ENCODE assay signal across 8 cellular contexts in genomic region chr22:45997077-45997774, GRCh38. TPM values are rescaled to one million over a fixed set of nuclear protein-coding genes. Genes with fewer than 3 reads are reported as not detected.
DNase-seq lines count a peak whose midpoint lies in the region; ATAC-seq, FAIRE-seq and TF ChIP-seq lines count a peak whose summit lies in the region.

No MANE protein-coding gene starts in this region.

- BruUV-seq in MCF 10A (replicated peaks; lab: Mats Ljungman, UMichigan), result no TSS peak

- no peaks in the 10 kb centered on the region for H3K36me3 ChIP-seq in small intestine (ENCODE audit: control insufficient read depth in 2 of 2, insufficient read depth in 2 of 2, low read length in 2 of 2)

- no peaks in the 10 kb centered on the region for H3K27me3 Mint-ChIP-seq in MCF 10A (ENCODE audit: insufficient read depth, unreplicated experiment)

- POLR2A ChIA-PET in MCF 10A (lab: Yijun Ruan, JAX), result no interaction called here

- DNase-seq in GM04503 (ENCODE audit: low read depth) (peak; percentile 94), NCI-H510A treated with DMSO at 0.1 percent for 48 hours (lab: John Stamatoyannopoulos, UW) (peak; percentile 62), MCF 10A (ENCODE audit: unreplicated experiment) (peak; percentile 51), iris pigment epithelial cell (ENCODE audit: low read depth) (peak; percentile 95), small intestine (peak; percentile 17)
- DNase-seq in activated naive CD4-positive, alpha-beta T cell treated with anti-CD3 and anti-CD28 coated beads, Interleukin-2, amount 50 U/mL, for 72 hours (ENCODE audit: low spot score in 2 of 2), result no peak

- no peaks in the 10 kb centered on the region for H3K4me1 ChIP-seq in small intestine (ENCODE audit: control insufficient read depth in 2 of 2, insufficient read depth in 1 of 2, low read depth in 1 of 2, low read length in 1 of 2)

- CTCF ChIA-PET in MCF 10A (lab: Yijun Ruan, JAX), result interaction anchor here (0.7 to 4.6 kb wide), 10 partner anchors 9 to 352 kb away, joined by 3 to 56 read pairs (median 4); no protein-coding TSS in a partner anchor

- H3K4me1 Mint-ChIP-seq in MCF 10A (ENCODE audit: insufficient read depth, unreplicated experiment), result no peaks in the 10 kb centered on the region

- peaks cover 10% of the 10 kb centered on the region for H3K9me3 Mint-ChIP-seq in MCF 10A (ENCODE audit: unreplicated experiment)
- no peaks in the 10 kb centered on the region for H3K9me3 Mint-ChIP-seq in activated naive CD4-positive, alpha-beta T cell treated with anti-CD3 and anti-CD28 coated beads, Interleukin-2, amount 50 U/mL, for 72 hours

- no peak overlapping the region for H3K4me3 Mint-ChIP-seq in MCF 10A (ENCODE audit: unreplicated experiment)

- no peaks in the 10 kb centered on the region for H3K27me3 ChIP-seq in small intestine (ENCODE audit: control insufficient read depth in 2 of 2, insufficient read depth in 2 of 2, low read length in 2 of 2)

- peaks cover 7% of the 10 kb centered on the region for H3K36me3 Mint-ChIP-seq in MCF 10A (ENCODE audit: insufficient read depth, unreplicated experiment)
- H3K36me3 Mint-ChIP-seq in activated naive CD4-positive, alpha-beta T cell treated with anti-CD3 and anti-CD28 coated beads, Interleukin-2, amount 50 U/mL, for 72 hours, result no peaks in the 10 kb centered on the region

- peak overlapping the region; percentile 37 to 89 for H3K27ac ChIP-seq in small intestine (ENCODE audit: low read depth in 1 of 2, low read length in 1 of 2)

- ATAC-seq in GM21786 (IDR thresholded peaks at IDR 0.05; ENCODE audit: unreplicated experiment) (no peak), HG03520 (IDR thresholded peaks at IDR 0.05; ENCODE audit: unreplicated experiment) (no peak)
- no peak for ATAC-seq in activated naive CD4-positive, alpha-beta T cell treated with anti-CD3 and anti-CD28 coated beads, Interleukin-2, amount 50 U/mL, for 72 hours

- no peak for FAIRE-seq in small intestine (lab: Jason Lieb, UNC)

- H3K9me3 ChIP-seq in small intestine (ENCODE audit: control insufficient read depth, low read depth), result no peaks in the 10 kb centered on the region

- 16 to 23% (median 16%) methylated on average over 11 to 16 of the region's 16 CpGs for WGBS in small intestine, 3 donors

- no peak overlapping the region for H3K4me3 ChIP-seq in small intestine (ENCODE audit: low read depth in 1 of 2, low read length in 2 of 2)

- TF ChIP-seq CTCF in MCF 10A (IDR thresholded peaks at IDR 0.05; ENCODE audit: unreplicated experiment), result no peak

- intact Hi-C loops in MCF 10A (cut with micrococcal nuclease), result no loop called here

- no peak overlapping the region for H3K27ac Mint-ChIP-seq in MCF 10A (ENCODE audit: low read depth, unreplicated experiment)
- H3K27ac Mint-ChIP-seq in activated naive CD4-positive, alpha-beta T cell treated with anti-CD3 and anti-CD28 coated beads, Interleukin-2, amount 50 U/mL, for 72 hours, result no peak overlapping the region

RNA-seq across cellular contexts. Expression of gene WNT7B, which starts 20.3 kb away (rescaled TPM):
- total RNA-seq in MCF 10A (2022), result 0.28 and 0.39 TPM in 2 replicates
- under 1 TPM in 2 of 3 donors, not detected in 1; 0.03 to 0.22 TPM for polyA plus RNA-seq in small intestine
- under 1 TPM in 1 of 2 donors, not detected in 1; 0.05 TPM for total RNA-seq in activated naive CD4-positive, alpha-beta T cell treated with anti-CD3 and anti-CD28 coated beads, Interleukin-2, amount 50 U/mL, for 72 hours

Comparison
In these comparisons a context has a peak if more than half of its experiments do, and no peak if none do; other contexts are left out.
1. DNase-seq: peak in GM04503 (single experiment), NCI-H510A treated with DMSO at 0.1 percent for 48 hours (single experiment), MCF 10A (single experiment), iris pigment epithelial cell (single experiment) and small intestine (single experiment); none in activated naive CD4-positive, alpha-beta T cell treated with anti-CD3 and anti-CD28 coated beads, Interleukin-2, amount 50 U/mL, for 72 hours (0 of 2).